ENCODE assay signal across 3 cellular contexts in the genomic region with DNA sequence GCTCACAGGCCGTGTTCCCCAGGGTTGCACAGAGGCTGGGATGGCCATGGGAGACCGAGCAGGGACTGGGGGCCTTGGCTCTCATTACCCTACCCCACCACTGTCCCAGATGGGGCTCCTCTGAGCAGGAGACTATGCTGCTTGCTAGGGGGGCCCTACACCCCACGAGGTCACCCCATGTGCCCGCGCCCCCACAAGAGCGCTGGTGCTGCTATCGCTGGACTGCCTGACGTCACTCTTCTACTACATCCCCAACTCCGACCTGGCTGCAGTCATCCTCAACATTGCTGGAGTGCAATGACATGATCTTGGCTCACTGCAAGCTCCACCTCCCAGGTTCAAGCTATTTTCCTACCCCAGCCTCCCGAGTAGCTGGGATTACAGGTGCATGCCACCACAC.
"Had no signal": no experiment of that assay in that cellular context is flagged by ENCODE, and none has a peak within 500 bp of the region (broad histone marks: within the 10 kb centered on the region; RNA-seq: fewer than 3 reads in every experiment).

No MANE protein-coding gene starts in this region.

- ATAC-seq: GM23338 had no signal

- H2AFZ ChIP-seq: GM23338 had no signal

- H3K4me3 ChIP-seq: GM23338 had no signal

- DNase-seq: H9, HCEC 1CT had no signal

- H3K4me2 ChIP-seq: GM23338 had no signal
